ENCODE assay signal across 40 cellular contexts in the genomic region with DNA sequence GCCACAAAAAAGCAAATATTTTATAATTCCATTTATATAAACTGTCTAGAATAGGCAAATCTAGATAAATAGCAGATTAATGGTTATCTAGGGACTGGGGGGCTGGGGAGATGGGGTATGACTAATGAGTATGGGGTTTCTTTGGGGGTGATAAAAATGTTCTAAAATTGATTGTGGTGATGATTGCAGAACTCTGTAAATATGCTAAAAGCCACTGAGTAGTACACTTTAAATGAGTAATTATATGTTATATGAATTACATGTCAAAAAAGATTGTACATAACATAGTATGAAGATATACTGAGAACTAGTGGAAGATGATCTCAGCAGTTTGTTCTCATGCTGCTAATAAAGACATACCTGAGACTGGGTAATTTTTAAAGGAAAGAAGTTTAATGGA.
"Had no signal": no experiment of that assay in that cellular context is flagged by ENCODE, and none has a peak within 500 bp of the region (broad histone marks: within the 10 kb centered on the region; RNA-seq: fewer than 3 reads in every experiment).

No MANE protein-coding gene starts in this region.

- H3K27ac Mint-ChIP-seq: activated B cell treated with CpG ODN at 0.5 μM for 24 hours; activated CD4-positive, alpha-beta memory T cell treated with anti-CD3 and anti-CD28 coated beads for 36 hours; activated CD4-positive, alpha-beta T cell treated with anti-CD3 and anti-CD28 coated beads, Interleukin-2, amount 10 ng/mL, durations not matched to agents 24 days and 14 days; activated CD8-positive, alpha-beta T cell treated with anti-CD3 and anti-CD28 coated beads for 36 hours; activated naive CD4-positive, alpha-beta T cell treated with anti-CD3 and anti-CD28 coated beads for 36 hours; activated naive CD4-positive, alpha-beta T cell treated with anti-CD3 and anti-CD28 coated beads, Interleukin-2, amount 50 U/mL, for 72 hours; activated naive CD8-positive, alpha-beta T cell treated with anti-CD3 and anti-CD28 coated beads for 36 hours; activated T-cell treated with anti-CD3 and anti-CD28 coated beads, Interleukin-2, amount 50 U/mL, for 72 hours; activated T-helper 1 cell treated with anti-CD3 and anti-CD28 coated beads, Interleukin-12 subunit alpha, Interleukin-12 subunit beta, Interleukin-2, Interleukin-4 antibody, amounts not matched to agents 30 ng/mL and 10 ng/mL and 1 ng/mL, durations not matched to agents 14 hours and 24 hours and 36 hours; activated T-helper 17 cell treated with anti-CD3 and anti-CD28 coated beads, Interleukin-2, amount 50 U/mL, for 72 hours; T-helper 1 cell treated with Interleukin-12 subunit alpha and Interleukin-12 subunit beta and Interleukin-4 antibody, amounts not matched to agents 30 μg/mL and 1 μg/mL, for 36 hours; T-helper 2 cell treated with Interferon-gamma antibody and Interleukin-4, amounts not matched to agents 5 μg/mL and 100 μg/mL, for 36 hours had no signal

- H3K36me3 ChIP-seq: adrenal gland, ascending aorta, brain microvascular endothelial cell, breast epithelium, cardiac muscle cell had no signal

- H3K4me3 Mint-ChIP-seq: activated B cell treated with CpG ODN at 0.5 μM for 24 hours; activated CD4-positive, alpha-beta memory T cell treated with anti-CD3 and anti-CD28 coated beads for 36 hours; activated CD4-positive, alpha-beta T cell treated with anti-CD3 and anti-CD28 coated beads, Interleukin-2, amount 10 ng/mL, durations not matched to agents 24 days and 14 days; activated CD8-positive, alpha-beta T cell treated with anti-CD3 and anti-CD28 coated beads for 36 hours; activated naive CD4-positive, alpha-beta T cell treated with anti-CD3 and anti-CD28 coated beads for 36 hours; activated naive CD8-positive, alpha-beta T cell treated with anti-CD3 and anti-CD28 coated beads for 36 hours; activated T-cell treated with anti-CD3 and anti-CD28 coated beads, Interleukin-2, amount 50 U/mL, for 4 hours; activated T-cell treated with anti-CD3 and anti-CD28 coated beads, Interleukin-2, amount 50 U/mL, for 72 hours; activated T-helper 1 cell treated with anti-CD3 and anti-CD28 coated beads, Interleukin-12 subunit alpha, Interleukin-12 subunit beta, Interleukin-2, Interleukin-4 antibody, amounts not matched to agents 30 ng/mL and 10 ng/mL and 1 ng/mL, durations not matched to agents 14 hours and 24 hours and 36 hours; activated T-helper 17 cell treated with anti-CD3 and anti-CD28 coated beads, Interleukin-2, amount 50 U/mL, for 72 hours; central memory CD8-positive, alpha-beta T cell; T-helper 1 cell treated with Interleukin-12 subunit alpha and Interleukin-12 subunit beta and Interleukin-4 antibody, amounts not matched to agents 30 μg/mL and 1 μg/mL, for 36 hours; T-helper 2 cell treated with Interferon-gamma antibody and Interleukin-4, amounts not matched to agents 5 μg/mL and 100 μg/mL, for 36 hours had no signal

- ATAC-seq: activated CD8-positive, alpha-beta T cell treated with anti-CD3 and anti-CD28 coated beads for 36 hours; activated naive CD4-positive, alpha-beta T cell treated with anti-CD3 and anti-CD28 coated beads, Interleukin-2, amount 50 U/mL, for 72 hours; activated T-cell treated with anti-CD3 and anti-CD28 coated beads, Interleukin-2, amount 50 U/mL, for 4 hours; activated T-cell treated with anti-CD3 and anti-CD28 coated beads, Interleukin-2, amount 50 U/mL, for 72 hours; activated T-helper 17 cell treated with anti-CD3 and anti-CD28 coated beads, Interleukin-2, amount 50 U/mL, for 72 hours; body of pancreas had no signal

- H3K4me1 ChIP-seq: adrenal gland, ascending aorta, body of pancreas, breast epithelium had no signal

- H3K9me3 ChIP-seq: adrenal gland, ascending aorta, body of pancreas, breast epithelium had no signal

- H3K4me3 ChIP-seq: adrenal gland, ascending aorta, body of pancreas, breast epithelium, cardiac muscle cell had no signal

- H3K27me3 Mint-ChIP-seq: activated B cell treated with CpG ODN at 0.5 μM for 24 hours; activated CD4-positive, alpha-beta memory T cell treated with anti-CD3 and anti-CD28 coated beads for 36 hours; activated CD4-positive, alpha-beta T cell treated with anti-CD3 and anti-CD28 coated beads, Interleukin-2, amount 10 ng/mL, durations not matched to agents 24 days and 14 days; activated CD8-positive, alpha-beta T cell treated with anti-CD3 and anti-CD28 coated beads for 36 hours; activated naive CD8-positive, alpha-beta T cell treated with anti-CD3 and anti-CD28 coated beads for 36 hours; activated T-helper 17 cell treated with anti-CD3 and anti-CD28 coated beads, Interleukin-2, amount 50 U/mL, for 72 hours; central memory CD8-positive, alpha-beta T cell had no signal

- H3K27ac ChIP-seq: adrenal gland, ascending aorta, body of pancreas, brain microvascular endothelial cell, breast epithelium, VCaP had no signal

- H3K27me3 ChIP-seq: adrenal gland, ascending aorta, body of pancreas, brain microvascular endothelial cell, breast epithelium, cardiac muscle cell had no signal

- H3K9me3 Mint-ChIP-seq: activated CD4-positive, alpha-beta T cell treated with anti-CD3 and anti-CD28 coated beads, Interleukin-2, amount 10 ng/mL, durations not matched to agents 24 days and 14 days; activated T-cell treated with anti-CD3 and anti-CD28 coated beads, Interleukin-2, amount 50 U/mL, for 4 hours; activated T-helper 1 cell treated with anti-CD3 and anti-CD28 coated beads, Interleukin-12 subunit alpha, Interleukin-12 subunit beta, Interleukin-2, Interleukin-4 antibody, amounts not matched to agents 30 ng/mL and 10 ng/mL and 1 ng/mL, durations not matched to agents 14 hours and 24 hours and 36 hours; central memory CD8-positive, alpha-beta T cell; T-helper 1 cell treated with Interleukin-12 subunit alpha and Interleukin-12 subunit beta and Interleukin-4 antibody, amounts not matched to agents 30 μg/mL and 1 μg/mL, for 36 hours; T-helper 2 cell treated with Interferon-gamma antibody and Interleukin-4, amounts not matched to agents 5 μg/mL and 100 μg/mL, for 36 hours had no signal

- H3K4me1 Mint-ChIP-seq: activated CD4-positive, alpha-beta T cell treated with anti-CD3 and anti-CD28 coated beads, Interleukin-2, amount 10 ng/mL, durations not matched to agents 24 days and 14 days; activated naive CD8-positive, alpha-beta T cell treated with anti-CD3 and anti-CD28 coated beads for 36 hours; activated T-helper 17 cell treated with anti-CD3 and anti-CD28 coated beads, Interleukin-2, amount 50 U/mL, for 72 hours; central memory CD8-positive, alpha-beta T cell had no signal

- DNase-seq: activated B cell treated with CpG ODN at 0.5 μM for 24 hours; activated CD4-positive, alpha-beta memory T cell treated with anti-CD3 and anti-CD28 coated beads for 36 hours; activated CD4-positive, alpha-beta T cell treated with anti-CD3 and anti-CD28 coated beads for 4 hours; activated CD4-positive, alpha-beta T cell treated with anti-CD3 and anti-CD28 coated beads, Interleukin-2, amount 10 ng/mL, durations not matched to agents 24 days and 14 days; activated CD4-positive, alpha-beta T cell treated with anti-CD3 and anti-CD28 coated beads, Interleukin-2, amount 50 U/mL, for 1 hour; activated CD4-positive, alpha-beta T cell treated with anti-CD3 and anti-CD28 coated beads, Interleukin-2, amount 50 U/mL, for 4 hours; activated CD4-positive, CD25-positive, alpha-beta regulatory T cell treated with anti-CD3 and anti-CD28 coated beads, Interleukin-2, amount 50 U/mL, for 72 hours; activated CD8-positive, alpha-beta memory T cell treated with anti-CD3 and anti-CD28 coated beads, Interleukin-2, amount 50 U/mL, for 4 hours; activated CD8-positive, alpha-beta T cell treated with anti-CD3 and anti-CD28 coated beads for 36 hours; activated effector memory CD4-positive, alpha-beta T cell treated with anti-CD3 and anti-CD28 coated beads, Interleukin-2, amount 50 U/mL, for 16 hours; activated gamma-delta T cell treated with Interleukin-2 at 50 U/mL for 16 hours; activated naive CD4-positive, alpha-beta T cell; activated naive CD4-positive, alpha-beta T cell treated with anti-CD3 and anti-CD28 coated beads for 36 hours; activated naive CD4-positive, alpha-beta T cell treated with anti-CD3 and anti-CD28 coated beads, Interleukin-2, amount 50 U/mL, for 16 hours; activated naive CD8-positive, alpha-beta T cell treated with anti-CD3 and anti-CD28 coated beads for 36 hours; activated T-cell treated with anti-CD3 and anti-CD28 coated beads for 4 hours; activated T-cell treated with anti-CD3 and anti-CD28 coated beads, Interleukin-2, amount 50 U/mL, for 1 hour; activated T-cell treated with anti-CD3 and anti-CD28 coated beads, Interleukin-2, amount 50 U/mL, for 4 hours; activated T-cell treated with anti-CD3 and anti-CD28 coated beads, Interleukin-2, amount 50 U/mL, for 72 hours; adrenal gland; amygdala; anterior cingulate cortex; body of pancreas; brain microvascular endothelial cell; caudate nucleus; cerebellar nuclear complex; T-helper 1 cell; T-helper 2 cell; T-helper 9 cell had no signal

- FAIRE-seq: TTC549 had no signal
